Comparison of ENCODE assay signal across 8 cellular contexts in genomic region chr17:19346351-19347255, GRCh38. TPM values are rescaled to one million over a fixed set of nuclear protein-coding genes. Genes with fewer than 3 reads are reported as not detected.
DNase-seq lines count a peak whose midpoint lies in the region; ATAC-seq and TF ChIP-seq lines count a peak whose summit lies in the region.

No MANE protein-coding gene starts in this region.

- H3K27ac ChIP-seq in SJSA1 (peak overlapping the region; percentile 56), foreskin keratinocyte (peak overlapping the region; percentile 24)

- DNase-seq in H7 (peak; percentile 41), SJSA1 (ENCODE audit: low read depth in 1 of 2, low spot score in 2 of 2) (peak; percentile 80 to 87), foreskin keratinocyte (peak in 1 of 2 donors; percentile 53), putamen (ENCODE audit: low spot score) (peak; percentile 69), SKM-1 (lab: John Stamatoyannopoulos, UW; ENCODE audit: unreplicated experiment) (no peak)

- H3K9me3 ChIP-seq in SJSA1 (replicated peaks) = no peaks in the 10 kb centered on the region

- H3K36me3 ChIP-seq in H7 (replicated peaks; ENCODE audit: control insufficient read depth, insufficient read depth, low read length) (peaks cover 2% of the 10 kb centered on the region), SJSA1 (no peaks in the 10 kb centered on the region)

- peaks cover 32% of the 10 kb centered on the region for H3K4me1 ChIP-seq in SJSA1 (replicated peaks)
- H3K4me1 ChIP-seq in foreskin keratinocyte = peaks cover 6% of the 10 kb centered on the region

- ATAC-seq in foreskin keratinocyte (peak; percentile 59), GM21515 (IDR thresholded peaks at IDR 0.05; ENCODE audit: unreplicated experiment) (no peak), GM21786 (IDR thresholded peaks at IDR 0.05; ENCODE audit: unreplicated experiment) (no peak), HG02678 (IDR thresholded peaks at IDR 0.05; ENCODE audit: unreplicated experiment) (no peak)

- H3K27me3 ChIP-seq in H7 (ENCODE audit: control insufficient read depth, insufficient read depth, low read length) = no peaks in the 10 kb centered on the region
- H3K27me3 ChIP-seq in SJSA1 (replicated peaks) = no peaks in the 10 kb centered on the region
- no peaks in the 10 kb centered on the region for H3K27me3 ChIP-seq in foreskin keratinocyte

- TF ChIP-seq CTCF in foreskin keratinocyte (conservative IDR thresholded peaks at IDR 0.05) = no peak

- H3K4me3 ChIP-seq in H7 (ENCODE audit: insufficient read depth, low read depth, low read length) (no peak overlapping the region), SJSA1 (no peak overlapping the region)

RNA-seq across cellular contexts. Expression of gene B9D1, which starts 15.9 kb away (rescaled TPM):
- 61.5 and 63.5 TPM in 2 replicates for total RNA-seq in H7 (2014; rRNA removed; shearing (Covaris generic))
- 25.9 and 28.0 TPM in 2 replicates for total RNA-seq in SJSA1 (2014; rRNA removed; shearing (Covaris generic))
- 32.6 and 34.7 TPM in 2 replicates for total RNA-seq in foreskin keratinocyte
- polyA plus RNA-seq in foreskin keratinocyte = 46.6 and 52.2 TPM in 2 replicates

RNA-seq across cellular contexts. Expression of gene MAPK7, which starts 31.7 kb away (rescaled TPM):
- 26.1 and 30.4 TPM in 2 replicates for total RNA-seq in H7 (2014; rRNA removed; shearing (Covaris generic))
- total RNA-seq in SJSA1 (2014; rRNA removed; shearing (Covaris generic)) = 0.72 and 7.8 TPM in 2 replicates
- 12.3 and 13.5 TPM in 2 replicates for total RNA-seq in foreskin keratinocyte
- polyA plus RNA-seq in foreskin keratinocyte = 11.8 TPM in 2 replicates

RNA-seq across cellular contexts. Expression of gene MFAP4, which starts 40.4 kb away (rescaled TPM):
- 22.2 and 24.8 TPM in 2 replicates for total RNA-seq in H7 (2014; rRNA removed; shearing (Covaris generic))
- total RNA-seq in SJSA1 (2014; rRNA removed; shearing (Covaris generic)) = 0.39 TPM in 1 of 2 replicates, not detected in the other
- total RNA-seq in foreskin keratinocyte = not detected in 2 replicates
- polyA plus RNA-seq in foreskin keratinocyte = not detected in 2 replicates

Comparison
In these comparisons a context has a peak if more than half of its experiments do, and no peak if none do; other contexts are left out.
1. RNA of gene MFAP4, which starts 40.4 kb away (total RNA-seq): 22.2 to 24.8 TPM in H7; 0.39 TPM in SJSA1 and not detected in foreskin keratinocyte; every median in the first group is over 10 times any median in the second.